Comparison of ENCODE assay signal across 8 cellular contexts in genomic region chr4:4574792-4575191, GRCh38. TPM values are rescaled to one million over a fixed set of nuclear protein-coding genes. Genes with fewer than 3 reads are reported as not detected.
DNase-seq lines count a peak whose midpoint lies in the region; ATAC-seq and TF ChIP-seq lines count a peak whose summit lies in the region.

No MANE protein-coding gene starts in this region.

- POLR2A ChIA-PET in AG04449 (lab: Yijun Ruan, JAX) = interaction anchor here (0.7 to 1.6 kb wide), 5 partner anchors 9 to 87 kb away, joined by 3 to 10 read pairs (median 4); no protein-coding TSS in a partner anchor

- peak overlapping the region; percentile 55 for H3K4me3 Mint-ChIP-seq in activated T-helper 2 cell treated with anti-CD3 and anti-CD28 coated beads, Interferon-gamma antibody, Interleukin-2, Interleukin-4, amounts not matched to agents 10 μg/mL and 5 μg/mL and 100 μg/mL, durations not matched to agents 14 hours and 24 hours and 36 hours (ENCODE audit: low read depth)

- peak overlapping the region; percentile 60 for H3K4me3 ChIP-seq in AG04449 (ENCODE audit: low read depth, low read length)

- peaks cover 6% of the 10 kb centered on the region for H3K4me1 Mint-ChIP-seq in activated T-helper 2 cell treated with anti-CD3 and anti-CD28 coated beads, Interferon-gamma antibody, Interleukin-2, Interleukin-4, amounts not matched to agents 10 μg/mL and 5 μg/mL and 100 μg/mL, durations not matched to agents 14 hours and 24 hours and 36 hours (ENCODE audit: low read depth)

- CTCF ChIA-PET in AG04449 (lab: Yijun Ruan, JAX) = interaction anchor here (0.7 to 6.0 kb wide), 10 partner anchors 10 to 289 kb away, joined by 3 to 38 read pairs (median 4); no protein-coding TSS in a partner anchor

- no peak overlapping the region for H3K27ac Mint-ChIP-seq in activated T-helper 2 cell treated with anti-CD3 and anti-CD28 coated beads, Interferon-gamma antibody, Interleukin-2, Interleukin-4, amounts not matched to agents 10 μg/mL and 5 μg/mL and 100 μg/mL, durations not matched to agents 14 hours and 24 hours and 36 hours

- intact Hi-C loops in activated T-helper 2 cell treated with anti-CD3 and anti-CD28 coated beads, Interferon-gamma antibody, Interleukin-2, Interleukin-4, amounts not matched to agents 10 μg/mL and 5 μg/mL and 100 μg/mL, durations not matched to agents 14 hours and 24 hours and 36 hours (cut with micrococcal nuclease) = no loop called here
- intact Hi-C loops in head of caudate nucleus (cut with DNase I) = no loop called here

- TF ChIP-seq CTCF in AG04449 (IDR thresholded peaks at IDR 0.05; ENCODE audit: insufficient read depth, low read length, missing control alignments) (no peak), omental fat pad (IDR thresholded peaks at IDR 0.05) (no peak)

- H3K9me3 Mint-ChIP-seq in activated T-helper 2 cell treated with anti-CD3 and anti-CD28 coated beads, Interferon-gamma antibody, Interleukin-2, Interleukin-4, amounts not matched to agents 10 μg/mL and 5 μg/mL and 100 μg/mL, durations not matched to agents 14 hours and 24 hours and 36 hours = no peaks in the 10 kb centered on the region

- H3K36me3 Mint-ChIP-seq in activated T-helper 2 cell treated with anti-CD3 and anti-CD28 coated beads, Interferon-gamma antibody, Interleukin-2, Interleukin-4, amounts not matched to agents 10 μg/mL and 5 μg/mL and 100 μg/mL, durations not matched to agents 14 hours and 24 hours and 36 hours (ENCODE audit: low read depth) = peaks cover 4% of the 10 kb centered on the region

- DNase-seq in AG04449 (ENCODE audit: low read depth, low spot score) = peak; percentile 41
- peak; percentile 23 for DNase-seq in HPDE6-E6E7 (ENCODE audit: extremely low spot score)
- no peak for DNase-seq in activated T-helper 2 cell treated with anti-CD3 and anti-CD28 coated beads, Interferon-gamma antibody, Interleukin-2, Interleukin-4, amounts not matched to agents 10 μg/mL and 5 μg/mL and 100 μg/mL, durations not matched to agents 14 hours and 24 hours and 36 hours (ENCODE audit: low spot score)
- DNase-seq in head of caudate nucleus = peak in 28 of 42 donors; percentile 7 to 68 (median 31)
- DNase-seq in omental fat pad (ENCODE audit: low spot score) = no peak

- peak; percentile 28 for ATAC-seq in omental fat pad (ENCODE audit: low FRiP score)
- no peak for ATAC-seq in GM19463 (IDR thresholded peaks at IDR 0.05; ENCODE audit: unreplicated experiment)
- no peak for ATAC-seq in HG03457 (IDR thresholded peaks at IDR 0.05; ENCODE audit: unreplicated experiment)
- no peak for ATAC-seq in HG03460 (IDR thresholded peaks at IDR 0.05; ENCODE audit: unreplicated experiment)

- peaks cover 8% of the 10 kb centered on the region for H3K27me3 Mint-ChIP-seq in activated T-helper 2 cell treated with anti-CD3 and anti-CD28 coated beads, Interferon-gamma antibody, Interleukin-2, Interleukin-4, amounts not matched to agents 10 μg/mL and 5 μg/mL and 100 μg/mL, durations not matched to agents 14 hours and 24 hours and 36 hours (ENCODE audit: low read depth)

RNA-seq across cellular contexts. Expression of gene STX18, which starts 32.9 kb away (rescaled TPM):
- total RNA-seq in activated T-helper 2 cell treated with anti-CD3 and anti-CD28 coated beads, Interferon-gamma antibody, Interleukin-2, Interleukin-4, amounts not matched to agents 10 μg/mL and 5 μg/mL and 100 μg/mL, durations not matched to agents 14 hours and 24 hours and 36 hours = 26.9 and 30.8 TPM in 2 replicates
- 10 to 100 TPM; 17.7 to 30.1 (median 23.0) TPM for total RNA-seq in omental fat pad

Comparison
In these comparisons a context has a peak if more than half of its experiments do, and no peak if none do; other contexts are left out.
1. DNase-seq: peak in AG04449 (single experiment), HPDE6-E6E7 (single experiment) and head of caudate nucleus (28 of 42); none in activated T-helper 2 cell treated with anti-CD3 and anti-CD28 coated beads, Interferon-gamma antibody, Interleukin-2, Interleukin-4, amounts not matched to agents 10 μg/mL and 5 μg/mL and 100 μg/mL, durations not matched to agents 14 hours and 24 hours and 36 hours (single experiment) and omental fat pad (single experiment).